ENCODE assay signal across 20 cellular contexts in the genomic region with DNA sequence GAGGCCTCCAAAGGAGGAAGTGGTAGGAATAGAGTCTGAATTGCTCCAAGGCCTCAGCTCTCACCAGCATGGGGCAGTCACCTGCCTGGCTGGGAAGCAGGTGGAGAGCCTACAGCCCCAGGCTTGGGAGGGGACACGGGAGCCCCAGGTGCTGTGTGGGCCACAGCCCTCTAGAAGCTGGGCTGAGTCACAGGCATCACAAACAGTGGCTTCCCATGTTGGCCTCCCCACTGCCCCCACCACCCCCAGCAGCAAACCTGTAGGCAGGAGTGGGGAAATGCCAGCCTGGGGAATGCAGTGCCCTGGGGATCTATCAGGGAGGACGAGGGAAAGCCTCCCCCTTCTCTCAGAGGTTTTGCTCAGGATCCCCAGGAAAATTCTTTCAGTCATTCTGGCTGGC.
A peak's percentile ranks its signal among the peaks of the same experiment; 100 is the strongest.
DNase-seq lines count a peak whose midpoint lies in the region; ATAC-seq, FAIRE-seq and TF ChIP-seq lines count a peak whose summit lies in the region.
"Had no signal": no experiment of that assay in that cellular context is flagged by ENCODE, and none has a peak within 500 bp of the region (broad histone marks: within the 10 kb centered on the region; RNA-seq: fewer than 3 reads in every experiment).

No MANE protein-coding gene starts in this region.

- H4K5ac ChIP-seq in H9 (ENCODE audit: insufficient read length, low read depth, low read length): no peak overlapping the region

- H3K9me3 Mint-ChIP-seq in H9: no peaks in the 10 kb centered on the region; a peak in 2 of 5 replicates
- H3K9me3 Mint-ChIP-seq in mesothelial cell of epicardium: no peaks in the 10 kb centered on the region
- no peaks in the 10 kb centered on the region for H3K9me3 Mint-ChIP-seq in stimulated activated naive CD8-positive, alpha-beta T cell treated with anti-CD3 and anti-CD28 coated beads, Interleukin-15, amount 100 ng/mL, for 72 hours

- no peak overlapping the region; a peak in 1 of 5 replicates for H3K4me3 Mint-ChIP-seq in H9
- H3K4me3 Mint-ChIP-seq in mesothelial cell of epicardium: no peak overlapping the region
- no peak overlapping the region for H3K4me3 Mint-ChIP-seq in stimulated activated naive CD8-positive, alpha-beta T cell treated with anti-CD3 and anti-CD28 coated beads, Interleukin-15, amount 100 ng/mL, for 72 hours

- H2AK5ac ChIP-seq in H9 (ENCODE audit: insufficient read length, low read length): no peak overlapping the region

- no peak overlapping the region for H3K4me3 ChIP-seq in A549
- H3K4me3 ChIP-seq: GM12878 had no signal

- H3K23ac ChIP-seq in H9 (ENCODE audit: insufficient read length, low read depth, low read length): no peak overlapping the region

- peak overlapping the region in 1 of 3 experiments; percentile 48; a peak in 1 of 7 replicates for H3K27ac Mint-ChIP-seq in H9
- peak overlapping the region; percentile 32 for H3K27ac Mint-ChIP-seq in mesothelial cell of epicardium
- no peak overlapping the region for H3K27ac Mint-ChIP-seq in stimulated activated naive CD8-positive, alpha-beta T cell treated with anti-CD3 and anti-CD28 coated beads, Interleukin-15, amount 100 ng/mL, for 72 hours

- no peak overlapping the region for H3K56ac ChIP-seq in H9 (ENCODE audit: insufficient read length, low read depth, low read length)

- TF ChIP-seq POLR2A in A549 (IDR thresholded peaks at IDR 0.05; ENCODE audit: low read length): no peak

- no peak overlapping the region for H2BK12ac ChIP-seq in H9 (ENCODE audit: insufficient read length, low read depth, low read length)

- TF ChIP-seq EP300 in A549 (IDR thresholded peaks at IDR 0.05): no peak

- H2BK15ac ChIP-seq in H9 (ENCODE audit: low read depth, low read length): no peak overlapping the region

- no peak for FAIRE-seq in A549 (lab: Jason Lieb, UNC)
- FAIRE-seq: GM12878, H54, RCC 7860 had no signal

- no peaks in the 10 kb centered on the region for H4K20me1 ChIP-seq in H9 (ENCODE audit: control insufficient read depth, insufficient read depth, insufficient read length)

- H3K79me2 ChIP-seq in H9 (ENCODE audit: insufficient read depth, low read length): no peaks in the 10 kb centered on the region

- ATAC-seq in A549: peak in 1 of 2 experiments; percentile 8; a peak in 3 of 6 replicates
- no peak for ATAC-seq in HG02840 (IDR thresholded peaks at IDR 0.05; ENCODE audit: low FRiP score, unreplicated experiment)
- ATAC-seq in HG03097 (IDR thresholded peaks at IDR 0.05; ENCODE audit: low FRiP score, unreplicated experiment): no peak
- no peak for ATAC-seq in stimulated activated naive CD8-positive, alpha-beta T cell treated with anti-CD3 and anti-CD28 coated beads, Interleukin-15, amount 100 ng/mL, for 72 hours
- ATAC-seq: GM12878 had no signal

- no peak overlapping the region for H2BK20ac ChIP-seq in H9 (ENCODE audit: low read depth, low read length, poor library complexity, severe bottlenecking)

- no peaks in the 10 kb centered on the region for H3K79me1 ChIP-seq in H9 (ENCODE audit: insufficient read depth, low read depth, low read length, poor library complexity, severe bottlenecking)

- TF ChIP-seq RAD21 in A549 (conservative IDR thresholded peaks at IDR 0.05 in 1 of 2, IDR thresholded peaks at IDR 0.05 in 1 of 2): no peak

- no peaks in the 10 kb centered on the region for H3K9me3 ChIP-seq in A549
- H3K9me3 ChIP-seq in H9 (ENCODE audit: control insufficient read depth, low read depth, low read length): no peaks in the 10 kb centered on the region

- H3K27ac ChIP-seq in A549: peak overlapping the region; percentile 46 to 84; a peak in 4 of 6 replicates
- H3K27ac ChIP-seq in H9 (ENCODE audit: insufficient read length, low read depth, low read length): no peak overlapping the region

- peak in 1 of 2 experiments; percentile 22 for DNase-seq in A549 (ENCODE audit: low read depth in 1 of 2, low spot score in 1 of 2)
- DNase-seq in H9: peak; percentile 41
- peak; percentile 88 for DNase-seq in SW480 (ENCODE audit: low spot score)
- DNase-seq in mesothelial cell of epicardium (ENCODE audit: low spot score in 2 of 2, unreplicated experiment in 2 of 2): no peak
- DNase-seq in stimulated activated naive CD8-positive, alpha-beta T cell treated with anti-CD3 and anti-CD28 coated beads, Interleukin-15, amount 100 ng/mL, for 72 hours: no peak
- no peak for DNase-seq in NCI-H2107 treated with DMSO at 0.1 percent for 48 hours (lab: John Stamatoyannopoulos, UW; ENCODE audit: unreplicated experiment)
- DNase-seq: C1 segment of cervical spinal cord, DND-41, GDM1, KBM-7, NCI-H1417 treated with DMSO at 0.1 percent for 48 hours, NCI-H1930, NCI-H2171, NCI-H510A, SHP77 treated with DMSO at 0.1 percent for 48 hours had no signal

- no peak overlapping the region for H3K4ac ChIP-seq in H9 (ENCODE audit: low read depth, low read length)

- H3T11ph ChIP-seq in H9 (ENCODE audit: low read length): no peak overlapping the region

- H3K9ac ChIP-seq in H9 (ENCODE audit: extremely low read depth, insufficient read length, low read length): no peak overlapping the region

- no peaks in the 10 kb centered on the region for H3K27me3 ChIP-seq in H9 (ENCODE audit: insufficient read depth, low read length)

- no peak overlapping the region for H2AFZ ChIP-seq in H9 (ENCODE audit: low read length)

- H4K8ac ChIP-seq in H9 (replicated peaks; ENCODE audit: insufficient read length, low read depth, low read length): no peak overlapping the region

- no peak overlapping the region for H4K91ac ChIP-seq in H9 (ENCODE audit: insufficient read length, low read depth, low read length)

- WGBS in A549 (ENCODE audit: missing lambda C conversion rate): 72% methylated on average over 2 of the region's 2 CpGs
- no CpG with 5 or more reads among the region's 2 CpGs for WGBS in H9 (ENCODE audit: extremely low coverage, insufficient read length, low lambda C conversion rate)

- no peak overlapping the region for H3K18ac ChIP-seq in H9 (ENCODE audit: insufficient read length, low read depth, low read length)

- H3K14ac ChIP-seq in H9 (ENCODE audit: insufficient read depth, low read length): no peak overlapping the region; the same call in 1 of the 2 replicates

- CTCF ChIA-PET in A549 (lab: Yijun Ruan, JAX): interaction anchor here (0.8 to 8.1 kb wide), 11 partner anchors 12 to 588 kb away, joined by 3 to 96 read pairs (median 4); a partner anchor contains a TSS

- H3K27me3 Mint-ChIP-seq in H9 (ENCODE audit: low read depth) (peaks cover 23% of the 10 kb centered on the region), mesothelial cell of epicardium (ENCODE audit: low read depth) (peaks cover 36% of the 10 kb centered on the region)
- peaks cover 28% of the 10 kb centered on the region for H3K27me3 Mint-ChIP-seq in stimulated activated naive CD8-positive, alpha-beta T cell treated with anti-CD3 and anti-CD28 coated beads, Interleukin-15, amount 100 ng/mL, for 72 hours

- H3K4me1 Mint-ChIP-seq in H9: peaks cover 45 to 69% of the 10 kb centered on the region in 2 experiments
- H3K4me1 Mint-ChIP-seq in mesothelial cell of epicardium: peaks cover 24% of the 10 kb centered on the region
- no peaks in the 10 kb centered on the region for H3K4me1 Mint-ChIP-seq in stimulated activated naive CD8-positive, alpha-beta T cell treated with anti-CD3 and anti-CD28 coated beads, Interleukin-15, amount 100 ng/mL, for 72 hours

- H3K4me2 ChIP-seq in A549 (peak overlapping the region; percentile 35; the same call in 2 of the 3 replicates), H9 (ENCODE audit: insufficient read depth, insufficient read length, low read length) (no peak overlapping the region)

- POLR2A ChIA-PET in A549 (lab: Yijun Ruan, JAX): no interaction called here

- H2BK5ac ChIP-seq in H9 (ENCODE audit: insufficient read length, low read length): no peak overlapping the region

- no peaks in the 10 kb centered on the region for H3K23me2 ChIP-seq in H9 (ENCODE audit: insufficient read length, low read depth, low read length, poor library complexity, severe bottlenecking)

- no peak for TF ChIP-seq CTCF in A549 (IDR thresholded peaks at IDR 0.05)
- TF ChIP-seq CTCF in H9 (conservative IDR thresholded peaks at IDR 0.05): no peak
- no peak for TF ChIP-seq CTCF in mesothelial cell of epicardium (IDR thresholded peaks at IDR 0.05; ENCODE audit: unreplicated experiment)

- H3K36me3 Mint-ChIP-seq in H9 (ENCODE audit: insufficient read depth in 1 of 3, low read depth in 3 of 3): no peaks in the 10 kb centered on the region
- no peaks in the 10 kb centered on the region for H3K36me3 Mint-ChIP-seq in mesothelial cell of epicardium

- no peak overlapping the region for H2BK120ac ChIP-seq in H9 (ENCODE audit: low read depth, low read length, poor library complexity, severe bottlenecking)

- H3K4me1 ChIP-seq in A549 (peaks cover 86% of the 10 kb centered on the region), H9 (ENCODE audit: insufficient read depth, low read length) (peaks cover 8% of the 10 kb centered on the region; the same call in 1 of the 2 replicates)

TF ChIP-seq in A549, 52 proteins besides CTCF, POLR2A, EP300 and RAD21 (continues in another document):
- TF ChIP-seq, protein P1, sequence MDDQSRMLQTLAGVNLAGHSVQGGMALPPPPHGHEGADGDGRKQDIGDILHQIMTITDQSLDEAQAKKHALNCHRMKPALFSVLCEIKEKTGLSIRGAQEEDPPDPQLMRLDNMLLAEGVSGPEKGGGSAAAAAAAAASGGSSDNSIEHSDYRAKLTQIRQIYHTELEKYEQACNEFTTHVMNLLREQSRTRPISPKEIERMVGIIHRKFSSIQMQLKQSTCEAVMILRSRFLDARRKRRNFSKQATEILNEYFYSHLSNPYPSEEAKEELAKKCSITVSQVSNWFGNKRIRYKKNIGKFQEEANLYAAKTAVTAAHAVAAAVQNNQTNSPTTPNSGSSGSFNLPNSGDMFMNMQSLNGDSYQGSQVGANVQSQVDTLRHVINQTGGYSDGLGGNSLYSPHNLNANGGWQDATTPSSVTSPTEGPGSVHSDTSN (IDR thresholded peaks at IDR 0.05): no peak
- TF ChIP-seq, protein P2, sequence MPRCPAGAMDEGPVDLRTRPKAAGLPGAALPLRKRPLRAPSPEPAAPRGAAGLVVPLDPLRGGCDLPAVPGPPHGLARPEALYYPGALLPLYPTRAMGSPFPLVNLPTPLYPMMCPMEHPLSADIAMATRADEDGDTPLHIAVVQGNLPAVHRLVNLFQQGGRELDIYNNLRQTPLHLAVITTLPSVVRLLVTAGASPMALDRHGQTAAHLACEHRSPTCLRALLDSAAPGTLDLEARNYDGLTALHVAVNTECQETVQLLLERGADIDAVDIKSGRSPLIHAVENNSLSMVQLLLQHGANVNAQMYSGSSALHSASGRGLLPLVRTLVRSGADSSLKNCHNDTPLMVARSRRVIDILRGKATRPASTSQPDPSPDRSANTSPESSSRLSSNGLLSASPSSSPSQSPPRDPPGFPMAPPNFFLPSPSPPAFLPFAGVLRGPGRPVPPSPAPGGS (IDR thresholded peaks at IDR 0.05): no peak
- TF ChIP-seq HOXA7 (CRISPR knock-in tag; IDR thresholded peaks at IDR 0.05) (no peak), GATA3 (IDR thresholded peaks at IDR 0.05; ENCODE audit: borderline replicate concordance) (no peak), FOSB (CRISPR knock-in tag; IDR thresholded peaks at IDR 0.05) (no peak), ZNF302 (CRISPR knock-in tag; IDR thresholded peaks at IDR 0.05) (no peak), SREBF2 (IDR thresholded peaks at IDR 0.05) (no peak), CHD2 (IDR thresholded peaks at IDR 0.05; ENCODE audit: low read length, partially characterized antibody) (no peak), RCOR1 (IDR thresholded peaks at IDR 0.05; ENCODE audit: low read depth, low read length) (no peak)

Comparison
In these comparisons a context has a peak if more than half of its experiments do, and no peak if none do; other contexts are left out.
1. DNase-seq: peak in H9 (single experiment) and SW480 (single experiment); none in mesothelial cell of epicardium (0 of 2), stimulated activated naive CD8-positive, alpha-beta T cell treated with anti-CD3 and anti-CD28 coated beads, Interleukin-15, amount 100 ng/mL, for 72 hours (0 of 2) and NCI-H2107 treated with DMSO at 0.1 percent for 48 hours (single experiment).